ENCODE assay signal across 9 cellular contexts in the genomic region with DNA sequence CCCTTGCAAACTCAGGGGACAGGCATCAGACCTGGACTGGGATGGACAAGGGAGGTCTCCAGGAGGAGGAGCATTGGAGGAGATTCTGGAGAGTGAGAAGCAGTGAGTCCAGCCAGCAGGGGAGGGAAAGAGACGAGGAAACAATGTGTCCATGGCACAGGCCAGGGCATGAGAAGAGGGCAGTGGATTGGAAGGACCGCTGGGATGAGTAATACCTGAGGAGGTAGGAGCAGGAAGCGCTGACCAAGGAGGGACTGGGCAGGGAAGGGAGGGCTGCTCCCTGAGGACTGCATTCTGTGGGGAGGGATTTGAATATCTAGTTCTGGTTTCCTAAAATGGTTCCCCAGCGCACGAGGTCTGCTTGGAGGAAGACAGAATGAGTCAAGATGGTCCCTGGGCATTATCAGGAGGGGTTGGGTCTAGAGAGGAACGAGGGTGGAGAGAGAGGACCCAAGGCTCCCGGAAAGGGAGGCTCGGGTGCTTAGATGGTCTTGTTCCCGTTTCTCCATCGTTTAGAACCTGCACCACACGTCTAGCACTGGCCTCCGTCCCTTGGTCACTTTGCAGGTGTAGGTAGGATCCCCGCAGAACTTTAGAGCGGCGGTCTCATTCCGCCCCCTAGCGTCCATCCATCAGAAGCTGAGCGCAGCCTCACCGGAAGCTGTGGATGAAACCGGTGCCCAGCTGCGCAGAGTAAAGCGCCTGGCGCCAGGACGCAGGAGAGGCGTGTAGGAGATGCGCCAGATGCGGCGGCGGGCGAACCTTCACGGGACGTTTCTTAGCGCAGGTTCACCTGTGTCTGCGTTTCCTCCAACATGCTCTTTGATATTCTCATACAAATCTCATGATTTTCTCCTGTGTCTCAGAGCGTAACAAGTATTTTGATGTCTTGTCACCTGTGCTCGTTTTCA.
DNase-seq lines count a peak whose midpoint lies in the region; ATAC-seq and TF ChIP-seq lines count a peak whose summit lies in the region.
"Had no signal": no experiment of that assay in that cellular context is flagged by ENCODE, and none has a peak within 500 bp of the region (broad histone marks: within the 10 kb centered on the region; RNA-seq: fewer than 3 reads in every experiment).

No MANE protein-coding gene starts in this region.

- 0 out of 2 replicates have a peak, but pooled peaks cover 16% of the 10 kb centered on the region for H3K9me3 ChIP-seq in BLaER1
- no peaks in the 10 kb centered on the region for H3K9me3 ChIP-seq in HEK293 (ENCODE audit: control insufficient read depth, insufficient read depth, low read depth, low read length)
- no peaks in the 10 kb centered on the region for H3K9me3 ChIP-seq in endocrine pancreas (ENCODE audit: control insufficient read depth, low read length)
- no peaks in the 10 kb centered on the region for H3K9me3 ChIP-seq in mucosa of descending colon

- no peaks in the 10 kb centered on the region for H4K20me1 ChIP-seq in BLaER1

- H3K27me3 ChIP-seq in BLaER1 (no peaks in the 10 kb centered on the region), endocrine pancreas (ENCODE audit: control insufficient read depth, insufficient read depth, low read length) (peaks cover 2% of the 10 kb centered on the region)

- TF ChIP-seq CTCF in HEK293 (tag by site-specific recombination; IDR thresholded peaks at IDR 0.05) (no peak), mucosa of descending colon (IDR thresholded peaks at IDR 0.05) (peak; percentile 51)

- no peak overlapping the region for H3K4me3 ChIP-seq in BLaER1
- H3K4me3 ChIP-seq in HEK293 (ENCODE audit: low read depth, low read length): no peak overlapping the region
- H3K4me3 ChIP-seq in endocrine pancreas (ENCODE audit: control insufficient read depth, insufficient read depth, low read length): peak overlapping the region; percentile 29
- H3K4me3 ChIP-seq in mucosa of descending colon: no peak overlapping the region

- H3K9ac ChIP-seq in BLaER1 (no peak overlapping the region), endocrine pancreas (ENCODE audit: control insufficient read depth, insufficient read depth, low read length) (no peak overlapping the region)

- peaks cover 3 to 7% of the 10 kb centered on the region in 2 donors for H3K9me3 Mint-ChIP-seq in effector memory CD8-positive, alpha-beta T cell

- H3K27ac ChIP-seq in BLaER1 (no peak overlapping the region), HEK293 (ENCODE audit: extremely low read depth, low read depth, low read length) (no peak overlapping the region)
- H3K27ac ChIP-seq: HL-60 had no signal

- no peaks in the 10 kb centered on the region for H3K4me1 Mint-ChIP-seq in effector memory CD8-positive, alpha-beta T cell (ENCODE audit: low read depth in 2 of 2)

- POLR2A ChIA-PET in HEK293 (lab: Yijun Ruan, JAX): no interaction called here

- CTCF ChIA-PET in HEK293 (lab: Yijun Ruan, JAX): interaction anchor here (0.6 to 1.0 kb wide), 6 partner anchors 10 to 341 kb away, joined by 3 to 5 read pairs (median 3); no protein-coding TSS in a partner anchor

- H3K36me3 ChIP-seq in BLaER1 (no peaks in the 10 kb centered on the region), HEK293 (ENCODE audit: control insufficient read depth in 2 of 2, insufficient read depth in 1 of 2, low read length in 2 of 2) (no peaks in the 10 kb centered on the region), endocrine pancreas (ENCODE audit: control insufficient read depth, insufficient read depth, low read length) (no peaks in the 10 kb centered on the region), mucosa of descending colon (ENCODE audit: low read depth) (no peaks in the 10 kb centered on the region)

- H3K36me3 Mint-ChIP-seq in effector memory CD8-positive, alpha-beta T cell (ENCODE audit: insufficient read depth): peaks cover 3% of the 10 kb centered on the region

- no peaks in the 10 kb centered on the region for H3K27me3 Mint-ChIP-seq in effector memory CD8-positive, alpha-beta T cell

- H3K4me2 ChIP-seq in BLaER1: peak overlapping the region; percentile 33

- intact Hi-C loops in mucosa of descending colon (cut with DNase I, micrococcal nuclease): loop anchor here in 1 of 2 donors (5.0 kb wide), 1 partner anchor 230 kb away; a partner anchor contains a TSS

- peak; percentile 51 for DNase-seq in OCI-M1 (lab: John Stamatoyannopoulos, UW)
- peak in 2 of 3 donors; percentile 65 to 75 for DNase-seq in mucosa of descending colon
- DNase-seq in effector memory CD8-positive, alpha-beta T cell: no peak
- DNase-seq in CD1c-positive myeloid dendritic cell (ENCODE audit: extremely low spot score): no peak
- DNase-seq in T1000 (lab: John Stamatoyannopoulos, UW): no peak

- H3K4me1 ChIP-seq in BLaER1 (no peaks in the 10 kb centered on the region), HEK293 (ENCODE audit: control insufficient read depth, insufficient read depth, low read length) (no peaks in the 10 kb centered on the region), endocrine pancreas (ENCODE audit: control insufficient read depth, insufficient read depth, low read length) (no peaks in the 10 kb centered on the region), mucosa of descending colon (ENCODE audit: low read depth) (no peaks in the 10 kb centered on the region)

- no peak overlapping the region for H3K27ac Mint-ChIP-seq in effector memory CD8-positive, alpha-beta T cell

- ATAC-seq in mucosa of descending colon: peak; percentile 94
- no peak for ATAC-seq in effector memory CD8-positive, alpha-beta T cell (replicated peaks)

- no peak overlapping the region for H3K4me3 Mint-ChIP-seq in effector memory CD8-positive, alpha-beta T cell

TF ChIP-seq in HEK293, 187 proteins besides CTCF, POLR2A, EP300 and RAD21:
- no peak for TF ChIP-seq SETDB1 (IDR thresholded peaks at IDR 0.05; ENCODE audit: insufficient read length, low read length)
- peak; percentile 67 for TF ChIP-seq ZNF654 (tag by site-specific recombination; IDR thresholded peaks at IDR 0.05; ENCODE audit: low read depth)
TF ChIP-seq in HEK293: peak in this region for 1.

Comparison
In these comparisons a context has a peak if more than half of its experiments do, and no peak if none do; other contexts are left out.
1. DNase-seq: peak in OCI-M1 (single experiment) and mucosa of descending colon (2 of 3); none in effector memory CD8-positive, alpha-beta T cell (0 of 3), CD1c-positive myeloid dendritic cell (single experiment) and T1000 (single experiment).